Comparison of ENCODE assay signal across 8 cellular contexts in genomic region chr14:104794641-104795467, GRCh38. TPM values are rescaled to one million over a fixed set of nuclear protein-coding genes. Genes with fewer than 3 reads are reported as not detected.
DNase-seq lines count a peak whose midpoint lies in the region; ATAC-seq, FAIRE-seq and TF ChIP-seq lines count a peak whose summit lies in the region.

No MANE protein-coding gene starts in this region.

- H2AFZ ChIP-seq in Loucy (ENCODE audit: low read length) (no peak overlapping the region), K562 (ENCODE audit: low read depth, low read length) (no peak overlapping the region)

- H3K9me3 Mint-ChIP-seq in stimulated activated naive CD8-positive, alpha-beta T cell treated with anti-CD3 and anti-CD28 coated beads, Interleukin-15, Interleukin-2, amounts not matched to agents 100 ng/mL and 50 ng/mL, for 24 hours: no peaks in the 10 kb centered on the region

- H3K4me1 ChIP-seq in Loucy (ENCODE audit: insufficient read depth, low read length, poor library complexity, severe bottlenecking) (peaks cover 52% of the 10 kb centered on the region), K562 (replicated peaks in 1 of 2; ENCODE audit: control insufficient read depth in 2 of 2, insufficient read depth in 2 of 2, low read length in 2 of 2) (peaks cover 48 to 94% of the 10 kb centered on the region in 2 experiments)

- H3K27me3 ChIP-seq in BJ (ENCODE audit: control insufficient read depth, insufficient read depth, low read length) (no peaks in the 10 kb centered on the region), Loucy (ENCODE audit: insufficient read depth, low read length, poor library complexity, severe bottlenecking) (no peaks in the 10 kb centered on the region), K562 (ENCODE audit: control insufficient read depth in 2 of 2, insufficient read depth in 2 of 2, low read length in 2 of 2) (no peaks in the 10 kb centered on the region), kidney epithelial cell (ENCODE audit: control insufficient read depth, insufficient read depth, low read length) (no peaks in the 10 kb centered on the region)

- FAIRE-seq in GM19239 (lab: Jason Lieb, UNC): peak; percentile 35
- FAIRE-seq in K562 (lab: Jason Lieb, UNC): no peak

- CTCF ChIA-PET in BJ (lab: Yijun Ruan, JAX) (interaction anchor here (0.8 to 1.8 kb wide), 6 partner anchors 13 to 70 kb away, joined by 3 to 10 read pairs (median 4); no protein-coding TSS in a partner anchor), K562 (lab: Yijun Ruan, JAX; ENCODE audit: low intra/inter-chr PET ratio) (interaction anchor here (0.6 to 0.8 kb wide), 2 partner anchors 21 to 73 kb away, joined by 3 read pairs; no protein-coding TSS in a partner anchor)

- H3K9me3 ChIP-seq in Loucy (ENCODE audit: insufficient read depth, low read depth, low read length): no peaks in the 10 kb centered on the region
- H3K9me3 ChIP-seq in K562 (replicated peaks; ENCODE audit: control insufficient read depth, insufficient read depth, low read depth, low read length): no peaks in the 10 kb centered on the region

- H3K36me3 ChIP-seq in BJ (ENCODE audit: control insufficient read depth, insufficient read depth, low read length): peaks cover 17% of the 10 kb centered on the region
- no peaks in the 10 kb centered on the region for H3K36me3 ChIP-seq in Loucy (ENCODE audit: insufficient read depth, low read length)
- peaks cover 31% of the 10 kb centered on the region; the same call in 1 of the 3 replicates for H3K36me3 ChIP-seq in K562 (ENCODE audit: control insufficient read depth, insufficient read depth, low read length)
- no peaks in the 10 kb centered on the region for H3K36me3 ChIP-seq in kidney epithelial cell (ENCODE audit: control insufficient read depth, insufficient read depth, low read length)

- H4K20me1 ChIP-seq in Loucy (ENCODE audit: insufficient read depth, low read length, poor library complexity, severe bottlenecking) (peaks cover 48% of the 10 kb centered on the region), K562 (replicated peaks; ENCODE audit: control insufficient read depth, insufficient read depth, low read length) (peaks cover 12% of the 10 kb centered on the region; the same call in 1 of the 2 replicates)

- peak overlapping the region; percentile 78 for H3K4me3 ChIP-seq in BJ (ENCODE audit: low read depth, low read length)
- peak overlapping the region; percentile 75 for H3K4me3 ChIP-seq in Loucy (ENCODE audit: low read length, poor library complexity, severe bottlenecking)
- H3K4me3 ChIP-seq in K562: peak overlapping the region; percentile 70
- peak overlapping the region; percentile 67 for H3K4me3 ChIP-seq in kidney epithelial cell (ENCODE audit: low read depth, low read length)

- H3K9me2 ChIP-seq in Loucy (replicated peaks; ENCODE audit: low read depth, low read length): no peaks in the 10 kb centered on the region

- ATAC-seq in K562: peak; percentile 36

- no peak for TF ChIP-seq RAD21 in K562 (CRISPR knock-in tag; conservative IDR thresholded peaks at IDR 0.05 in 1 of 2, IDR thresholded peaks at IDR 0.05 in 1 of 2)

- H3K9me1 ChIP-seq in K562 (ENCODE audit: control insufficient read depth, insufficient read depth, low read length): no peaks in the 10 kb centered on the region

- TF ChIP-seq CTCF in BJ (IDR thresholded peaks at IDR 0.05; ENCODE audit: insufficient read depth, low read depth, low read length): peak; percentile 21
- no peak for TF ChIP-seq CTCF in Loucy (conservative IDR thresholded peaks at IDR 0.05; ENCODE audit: low read length)
- 0 out of 6 replicates have a peak, but pooled peaks of 2 of the 3 experiments have one; percentile 5 to 16 for TF ChIP-seq CTCF in K562 (IDR thresholded peaks at IDR 0.05 in 2 of 3, conservative IDR thresholded peaks at IDR 0.05 in 1 of 3; ENCODE audit: insufficient read depth in 2 of 3, low read depth in 1 of 3, low read length in 3 of 3)
- peak; percentile 5 for TF ChIP-seq CTCF in kidney epithelial cell (IDR thresholded peaks at IDR 0.05; ENCODE audit: insufficient read depth, low read length, poor library complexity, severe bottlenecking)

- H3K79me2 ChIP-seq in Loucy (ENCODE audit: insufficient read depth, low read length): peaks cover 52% of the 10 kb centered on the region
- peaks cover 49% of the 10 kb centered on the region for H3K79me2 ChIP-seq in K562 (ENCODE audit: control insufficient read depth, insufficient read depth, low read length)

- POLR2A ChIA-PET in BJ (lab: Charles Lee): no interaction called here
- POLR2A ChIA-PET in K562 (lab: Yijun Ruan, JAX): interaction anchor here (0.6 to 0.9 kb wide), 3 partner anchors 9 to 292 kb away, joined by 3 to 4 read pairs (median 4); no protein-coding TSS in a partner anchor

- peak overlapping the region; percentile 72 for H3K27ac Mint-ChIP-seq in stimulated activated naive CD8-positive, alpha-beta T cell treated with anti-CD3 and anti-CD28 coated beads, Interleukin-15, Interleukin-2, amounts not matched to agents 100 ng/mL and 50 ng/mL, for 24 hours

- peaks cover 11% of the 10 kb centered on the region for H3K27me3 Mint-ChIP-seq in stimulated activated naive CD8-positive, alpha-beta T cell treated with anti-CD3 and anti-CD28 coated beads, Interleukin-15, Interleukin-2, amounts not matched to agents 100 ng/mL and 50 ng/mL, for 24 hours

- peaks cover 10% of the 10 kb centered on the region; the same call in 1 of the 2 replicates for H3F3A ChIP-seq in Loucy (ENCODE audit: low read depth)

- H3K36me3 Mint-ChIP-seq in stimulated activated naive CD8-positive, alpha-beta T cell treated with anti-CD3 and anti-CD28 coated beads, Interleukin-15, Interleukin-2, amounts not matched to agents 100 ng/mL and 50 ng/mL, for 24 hours (ENCODE audit: low read depth): peaks cover 3% of the 10 kb centered on the region

- no peak for TF ChIP-seq EP300 in K562 (IDR thresholded peaks at IDR 0.05; ENCODE audit: low read length)

- H3K4me2 ChIP-seq in Loucy (ENCODE audit: low read depth, low read length, poor library complexity, severe bottlenecking) (peak overlapping the region; percentile 90), K562 (ENCODE audit: insufficient read depth, low read length) (peak overlapping the region; percentile 79)

- under 1% methylated on average over 32 of the region's 77 CpGs for WGBS in K562 (ENCODE audit: insufficient coverage, low coverage, missing lambda C conversion rate)

- BruUV-seq in K562 (replicated peaks; lab: Mats Ljungman, UMichigan): no TSS peak

- H3K27ac ChIP-seq in K562 (ENCODE audit: extremely low read depth, low read depth, low read length): peak overlapping the region; percentile 74

- peak overlapping the region; percentile 87 for H3K4me3 Mint-ChIP-seq in stimulated activated naive CD8-positive, alpha-beta T cell treated with anti-CD3 and anti-CD28 coated beads, Interleukin-15, Interleukin-2, amounts not matched to agents 100 ng/mL and 50 ng/mL, for 24 hours

- intact Hi-C loops in K562 (cut with micrococcal nuclease): no loop called here

- in situ Hi-C loops in K562 (cut with MboI): no loop called here

- DNase-seq in BJ (ENCODE audit: low read depth): no peak
- peak; percentile 83 for DNase-seq in GM19239 (ENCODE audit: insufficient read length, low spot score)
- peak; percentile 43 to 66 (median 58) for DNase-seq in K562 (ENCODE audit: extremely low read depth in 1 of 4, low spot score in 3 of 4)
- no peak for DNase-seq in kidney epithelial cell (ENCODE audit: low read depth)
- no peak for DNase-seq in stimulated activated CD4-positive, alpha-beta T cell treated with anti-CD3 and anti-CD28 coated beads, Interleukin-2, amount 100 ng/mL, for 48 hours
- no peak for DNase-seq in Kasumi-1 (lab: John Stamatoyannopoulos, UW)

- peaks cover 33% of the 10 kb centered on the region for H3K4me1 Mint-ChIP-seq in stimulated activated naive CD8-positive, alpha-beta T cell treated with anti-CD3 and anti-CD28 coated beads, Interleukin-15, Interleukin-2, amounts not matched to agents 100 ng/mL and 50 ng/mL, for 24 hours (ENCODE audit: low read depth)

- TF ChIP-seq POLR2A in K562 (conservative IDR thresholded peaks at IDR 0.05): no peak

- H3K9ac ChIP-seq in Loucy (ENCODE audit: low read depth, low read length, poor library complexity, severe bottlenecking): peak overlapping the region; percentile 72
- peak overlapping the region; percentile 82 to 93 for H3K9ac ChIP-seq in K562 (ENCODE audit: insufficient read depth in 1 of 2, low read depth in 2 of 2, low read length in 2 of 2)

RNA-seq across cellular contexts. Expression of gene AKT1, which starts 0.7 kb away (rescaled TPM):
- polyA plus RNA-seq in BJ (2011; rRNA removed): 152 and 226 TPM in 2 replicates
- polyA minus RNA-seq in BJ (2011; rRNA and poly(A)+ RNA removed): 161 and 254 TPM in 2 replicates
- 90.8 and 209 TPM in 2 replicates for total RNA-seq in K562 (2011; cell fraction: chromatin; rRNA removed; ENCODE audit: low replicate concordance)
- 135 and 136 TPM in 2 replicates for total RNA-seq in K562 (2011; cell fraction: nucleolus; rRNA removed)
- 81.8 and 88.4 TPM in 2 replicates for total RNA-seq in K562 (2011; cell fraction: nucleoplasm; rRNA removed)
- 80.1 and 91.2 TPM in 2 replicates for total RNA-seq in K562 (2014; rRNA removed)
- 25.9 and 37.5 TPM in 2 replicates for total RNA-seq in K562 (2014; rRNA removed; fragmentation: Illumina TruSeq; extraction: Trizol)
- 74.5 and 75.1 TPM in 2 replicates for total RNA-seq in K562 (2015; rRNA removed; fragmentation: Illumina TruSeq; extraction: Trizol)
- total RNA-seq in K562 (2021): 117 and 132 TPM in 2 replicates
- 71.8 and 79.3 TPM in 2 replicates for polyA plus RNA-seq in K562 (2011; rRNA removed)
- 96.5 and 143 TPM in 2 replicates for polyA plus RNA-seq in K562 (2011; cell fraction: cytosol; rRNA removed)
- polyA plus RNA-seq in K562 (2011; cell fraction: nucleus; rRNA removed): 217 and 312 TPM in 2 replicates
- 86.9 and 120 TPM in 2 replicates for polyA plus RNA-seq in K562 (2012)
- polyA plus RNA-seq in K562 (2014; fragmentation: Illumina TruSeq; extraction: Trizol): 82.0 and 89.7 TPM in 2 replicates
- 1 to 10 TPM in 1 of 2 experiments, under 1 TPM in 1; 0.49 to 1.3 TPM for polyA plus RNA-seq in K562 (2014; fragmentation: Nextera tagmentation; extraction: Ambion mirVana)
- polyA plus RNA-seq in K562 (2014; rRNA removed): 106 TPM in 2 replicates
- polyA minus RNA-seq in K562 (2011; rRNA and poly(A)+ RNA removed): 41.9 and 67.3 TPM in 2 replicates
- 64.3 and 80.4 TPM in 2 replicates for polyA minus RNA-seq in K562 (2011; cell fraction: cytosol; rRNA and poly(A)+ RNA removed)
- polyA minus RNA-seq in K562 (2011; cell fraction: nucleus; rRNA and poly(A)+ RNA removed): 29.8 and 38.1 TPM in 2 replicates
- 144 and 159 TPM in 2 replicates for total RNA-seq in kidney epithelial cell

RNA-seq across cellular contexts. Expression of gene ZBTB42, which starts 6.0 kb away (rescaled TPM):
- 1.9 and 2.7 TPM in 2 replicates for polyA plus RNA-seq in BJ (2011; rRNA removed)
- 2.0 and 3.7 TPM in 2 replicates for polyA minus RNA-seq in BJ (2011; rRNA and poly(A)+ RNA removed)
- 3.2 and 14.3 TPM in 2 replicates for total RNA-seq in K562 (2011; cell fraction: chromatin; rRNA removed; ENCODE audit: low replicate concordance)
- total RNA-seq in K562 (2011; cell fraction: nucleolus; rRNA removed): 17.5 and 19.2 TPM in 2 replicates
- total RNA-seq in K562 (2011; cell fraction: nucleoplasm; rRNA removed): 7.6 and 8.4 TPM in 2 replicates
- 5.5 and 7.2 TPM in 2 replicates for total RNA-seq in K562 (2014; rRNA removed)
- total RNA-seq in K562 (2014; rRNA removed; fragmentation: Illumina TruSeq; extraction: Trizol): 1.4 and 1.5 TPM in 2 replicates
- total RNA-seq in K562 (2015; rRNA removed; fragmentation: Illumina TruSeq; extraction: Trizol): 5.1 TPM in 2 replicates
- total RNA-seq in K562 (2021): 7.4 and 8.5 TPM in 2 replicates
- 2.2 and 2.4 TPM in 2 replicates for polyA plus RNA-seq in K562 (2011; rRNA removed)
- polyA plus RNA-seq in K562 (2011; cell fraction: cytosol; rRNA removed): 3.5 and 9.0 TPM in 2 replicates
- polyA plus RNA-seq in K562 (2011; cell fraction: nucleus; rRNA removed): 3.6 and 6.6 TPM in 2 replicates
- 4.5 and 5.8 TPM in 2 replicates for polyA plus RNA-seq in K562 (2012)
- polyA plus RNA-seq in K562 (2014; fragmentation: Illumina TruSeq; extraction: Trizol): 2.4 and 4.5 TPM in 2 replicates
- polyA plus RNA-seq in K562 (2014; fragmentation: Nextera tagmentation; extraction: Ambion mirVana): under 1 TPM; 0.03 to 0.08 TPM
- 2.9 and 3.7 TPM in 2 replicates for polyA plus RNA-seq in K562 (2014; rRNA removed)
- polyA minus RNA-seq in K562 (2011; rRNA and poly(A)+ RNA removed): 2.9 and 4.9 TPM in 2 replicates
- 6.0 and 8.7 TPM in 2 replicates for polyA minus RNA-seq in K562 (2011; cell fraction: cytosol; rRNA and poly(A)+ RNA removed)
- 12.0 and 13.1 TPM in 2 replicates for polyA minus RNA-seq in K562 (2011; cell fraction: nucleus; rRNA and poly(A)+ RNA removed)
- total RNA-seq in kidney epithelial cell: 8.4 and 13.8 TPM in 2 replicates

RNA-seq across cellular contexts. Expression of gene SIVA1, which starts 41.9 kb away (rescaled TPM):
- polyA plus RNA-seq in BJ (2011; rRNA removed) (83.5 and 116 TPM in 2 replicates), K562 (2011; rRNA removed) (54.2 and 66.2 TPM in 2 replicates), K562 (2014; fragmentation: Illumina TruSeq; extraction: Trizol) (7.8 and 43.9 TPM in 2 replicates), K562 (2014; fragmentation: Nextera tagmentation; extraction: Ambion mirVana) (10 to 100 TPM in 1 of 2 experiments, 1 to 10 TPM in 1; 4.2 to 20.6 TPM), K562 (2014; rRNA removed) (138 and 148 TPM in 2 replicates)
- polyA minus RNA-seq in BJ (2011; rRNA and poly(A)+ RNA removed): 8.5 and 9.5 TPM in 2 replicates
- 12.2 and 40.0 TPM in 2 replicates for total RNA-seq in K562 (2011; cell fraction: chromatin; rRNA removed; ENCODE audit: low replicate concordance)
- 43.4 and 62.2 TPM in 2 replicates for total RNA-seq in K562 (2011; cell fraction: nucleolus; rRNA removed)
- total RNA-seq in K562 (2011; cell fraction: nucleoplasm; rRNA removed): 31.2 and 34.7 TPM in 2 replicates
- total RNA-seq in K562 (2014; rRNA removed) (186 and 216 TPM in 2 replicates), K562 (2014; rRNA removed; fragmentation: Illumina TruSeq; extraction: Trizol) (4.8 and 6.1 TPM in 2 replicates), K562 (2015; rRNA removed; fragmentation: Illumina TruSeq; extraction: Trizol) (55.9 and 57.8 TPM in 2 replicates), K562 (2021) (111 and 113 TPM in 2 replicates), kidney epithelial cell (222 and 235 TPM in 2 replicates)
- polyA plus RNA-seq in K562 (2011; cell fraction: cytosol; rRNA removed): 115 and 354 TPM in 2 replicates
- 75.6 and 121 TPM in 2 replicates for polyA plus RNA-seq in K562 (2011; cell fraction: nucleus; rRNA removed)
- 69.5 and 80.9 TPM in 2 replicates for polyA plus RNA-seq in K562 (2012)
- polyA minus RNA-seq in K562 (2011; rRNA and poly(A)+ RNA removed): 6.6 and 10.6 TPM in 2 replicates
- 31.0 and 34.2 TPM in 2 replicates for polyA minus RNA-seq in K562 (2011; cell fraction: cytosol; rRNA and poly(A)+ RNA removed)
- 16.2 and 20.1 TPM in 2 replicates for polyA minus RNA-seq in K562 (2011; cell fraction: nucleus; rRNA and poly(A)+ RNA removed)

Comparison
In these comparisons a context has a peak if more than half of its experiments do, and no peak if none do; other contexts are left out.
1. DNase-seq: peak in GM19239 (single experiment) and K562 (4 of 4); none in BJ (single experiment), kidney epithelial cell (single experiment), stimulated activated CD4-positive, alpha-beta T cell treated with anti-CD3 and anti-CD28 coated beads, Interleukin-2, amount 100 ng/mL, for 48 hours (0 of 2) and Kasumi-1 (0 of 2).
2. Peak in every context shown above with its lines, with median percentiles within 50 percentile points of each other: H3K4me3 ChIP-seq.